In the genomic region with DNA sequence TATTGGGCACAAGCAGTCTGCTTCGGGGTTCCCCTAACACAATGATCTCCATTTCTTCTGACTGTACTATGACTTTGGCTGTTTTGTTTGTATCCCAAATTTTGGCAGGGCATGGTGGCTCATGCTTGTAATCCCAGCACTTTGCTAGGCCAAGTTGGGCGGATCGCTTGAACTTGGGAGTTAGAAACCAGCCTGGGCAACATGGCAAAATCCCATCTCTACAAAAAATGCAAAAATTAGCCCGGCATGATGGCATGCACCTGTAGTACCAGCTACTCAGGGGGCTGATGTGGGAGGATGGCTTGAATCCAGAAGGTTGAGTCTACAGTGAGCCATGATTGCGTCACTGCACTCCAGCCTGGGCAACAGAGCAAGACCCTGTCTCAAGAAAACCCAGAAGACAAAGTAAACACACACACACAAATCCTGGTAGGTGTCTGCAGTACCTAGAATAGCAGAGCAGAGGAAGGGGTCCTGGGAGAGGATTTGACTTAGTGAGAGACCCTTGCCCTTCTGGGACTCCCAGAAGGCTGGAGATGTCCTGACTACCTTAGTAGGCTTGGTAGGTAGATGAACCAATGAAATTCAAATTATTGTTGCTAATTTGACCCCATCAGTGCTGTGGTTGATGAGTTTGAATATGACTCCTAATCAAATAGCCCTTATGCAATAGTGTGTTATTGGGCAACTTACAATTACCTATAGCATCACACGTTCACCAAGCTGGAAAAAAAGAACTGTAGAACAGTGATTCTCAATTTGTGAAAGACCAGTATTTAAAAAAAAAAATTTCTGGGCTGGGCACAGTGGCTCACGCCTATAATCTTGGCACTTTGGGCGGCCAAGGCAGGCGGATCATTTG, we compare ENCODE assay signal across 8 cellular contexts. TPM values are rescaled to one million over a fixed set of nuclear protein-coding genes. Genes with fewer than 3 reads are reported as not detected.
DNase-seq lines count a peak whose midpoint lies in the region; ATAC-seq and TF ChIP-seq lines count a peak whose summit lies in the region.

No MANE protein-coding gene starts in this region.

- H3K9ac ChIP-seq in HUES48 (ENCODE audit: low read depth, low read length) = peak overlapping the region; percentile 15; the same call in 1 of the 2 replicates

- peaks cover 14% of the 10 kb centered on the region for H3K4me1 ChIP-seq in HUES48 (ENCODE audit: control insufficient read depth, insufficient read depth, low read length)
- peaks cover 6% of the 10 kb centered on the region for H3K4me1 ChIP-seq in left ventricle myocardium inferior

- peak overlapping the region; percentile 90 for H3K27ac Mint-ChIP-seq in activated naive CD8-positive, alpha-beta T cell treated with anti-CD3 and anti-CD28 coated beads, Interleukin-2, amount 10 ng/mL, durations not matched to agents 7 days and 5 days
- H3K27ac Mint-ChIP-seq in mesothelial cell of epicardium = peak overlapping the region; percentile 99

- H3K4me3 Mint-ChIP-seq in activated naive CD8-positive, alpha-beta T cell treated with anti-CD3 and anti-CD28 coated beads, Interleukin-2, amount 10 ng/mL, durations not matched to agents 7 days and 5 days = peak overlapping the region; percentile 23
- H3K4me3 Mint-ChIP-seq in mesothelial cell of epicardium = no peak overlapping the region

- H3K9me3 ChIP-seq in HUES48 (ENCODE audit: control insufficient read depth, insufficient read depth, low read length) (no peaks in the 10 kb centered on the region), left ventricle myocardium inferior (replicated peaks) (no peaks in the 10 kb centered on the region)

- no peak for TF ChIP-seq CTCF in C4-2B (conservative IDR thresholded peaks at IDR 0.05)
- no peak for TF ChIP-seq CTCF in mesothelial cell of epicardium (IDR thresholded peaks at IDR 0.05; ENCODE audit: unreplicated experiment)
- TF ChIP-seq CTCF in left ventricle myocardium inferior (IDR thresholded peaks at IDR 0.05; ENCODE audit: borderline replicate concordance) = no peak

- POLR2A ChIA-PET in activated naive CD8-positive, alpha-beta T cell treated with anti-CD3 and anti-CD28 coated beads, Interleukin-2, amount 10 ng/mL, durations not matched to agents 7 days and 5 days (lab: Charles Lee) = interaction anchor here (1.9 to 2.6 kb wide), 2 partner anchors 8 to 10 kb away, joined by 5 to 9 read pairs; a partner anchor contains a TSS

- no peaks in the 10 kb centered on the region for H3K36me3 ChIP-seq in HUES48 (ENCODE audit: control insufficient read depth, insufficient read depth, low read length)
- H3K36me3 ChIP-seq in left ventricle myocardium inferior = no peaks in the 10 kb centered on the region

- H3K27me3 ChIP-seq in HUES48 (ENCODE audit: control insufficient read depth, insufficient read depth, low read length) (no peaks in the 10 kb centered on the region), left ventricle myocardium inferior (ENCODE audit: low read depth) (no peaks in the 10 kb centered on the region)

- no peaks in the 10 kb centered on the region for H3K27me3 Mint-ChIP-seq in activated naive CD8-positive, alpha-beta T cell treated with anti-CD3 and anti-CD28 coated beads, Interleukin-2, amount 10 ng/mL, durations not matched to agents 7 days and 5 days
- no peaks in the 10 kb centered on the region for H3K27me3 Mint-ChIP-seq in mesothelial cell of epicardium (ENCODE audit: low read depth)

- H3K27ac ChIP-seq in C4-2B (peak overlapping the region; percentile 22; the same call in 1 of the 2 replicates), HUES48 (ENCODE audit: low read depth, low read length) (peak overlapping the region; percentile 19), left ventricle myocardium inferior (replicated peaks) (no peak overlapping the region)

- peaks cover 13% of the 10 kb centered on the region for H3K36me3 Mint-ChIP-seq in activated naive CD8-positive, alpha-beta T cell treated with anti-CD3 and anti-CD28 coated beads, Interleukin-2, amount 10 ng/mL, durations not matched to agents 7 days and 5 days
- peaks cover 2% of the 10 kb centered on the region for H3K36me3 Mint-ChIP-seq in mesothelial cell of epicardium

- H3K9me3 Mint-ChIP-seq in activated naive CD8-positive, alpha-beta T cell treated with anti-CD3 and anti-CD28 coated beads, Interleukin-2, amount 10 ng/mL, durations not matched to agents 7 days and 5 days = peaks cover 4% of the 10 kb centered on the region
- H3K9me3 Mint-ChIP-seq in mesothelial cell of epicardium = no peaks in the 10 kb centered on the region

- intact Hi-C loops in left ventricle myocardium inferior (cut with micrococcal nuclease) = no loop called here

- no peak for DNase-seq in activated naive CD8-positive, alpha-beta T cell treated with anti-CD3 and anti-CD28 coated beads, Interleukin-2, amount 10 ng/mL, durations not matched to agents 7 days and 5 days
- DNase-seq in mesothelial cell of epicardium (ENCODE audit: low spot score in 2 of 2, unreplicated experiment in 2 of 2) = no peak
- no peak for DNase-seq in left ventricle myocardium inferior
- DNase-seq in AML-193 (lab: John Stamatoyannopoulos, UW) = no peak
- no peak for DNase-seq in NCI-H1930 (lab: John Stamatoyannopoulos, UW)
- no peak for DNase-seq in NCI-H146 treated with DMSO at 0.1 percent for 48 hours (lab: John Stamatoyannopoulos, UW; ENCODE audit: unreplicated experiment)

- ATAC-seq in activated naive CD8-positive, alpha-beta T cell treated with anti-CD3 and anti-CD28 coated beads, Interleukin-2, amount 10 ng/mL, durations not matched to agents 7 days and 5 days (ENCODE audit: low read depth) = no peak

- peaks cover 44% of the 10 kb centered on the region for H3K4me1 Mint-ChIP-seq in activated naive CD8-positive, alpha-beta T cell treated with anti-CD3 and anti-CD28 coated beads, Interleukin-2, amount 10 ng/mL, durations not matched to agents 7 days and 5 days
- peaks cover 25% of the 10 kb centered on the region for H3K4me1 Mint-ChIP-seq in mesothelial cell of epicardium

- H3K4me3 ChIP-seq in HUES48 (ENCODE audit: low read depth, low read length) (no peak overlapping the region), left ventricle myocardium inferior (no peak overlapping the region)

RNA-seq across cellular contexts. Expression of a gene that starts 6.8 kb away (rescaled TPM):
- 10 to 100 TPM; 60.3 to 62.7 TPM for total RNA-seq in activated naive CD8-positive, alpha-beta T cell treated with anti-CD3 and anti-CD28 coated beads, Interleukin-2, amount 10 ng/mL, durations not matched to agents 7 days and 5 days
- total RNA-seq in mesothelial cell of epicardium (58.4 to 65.6 TPM (median 59.7 TPM) in 3 replicates), left ventricle myocardium inferior (22.8 TPM)
